ENCODE assay signal across 27 cellular contexts in the genomic region with DNA sequence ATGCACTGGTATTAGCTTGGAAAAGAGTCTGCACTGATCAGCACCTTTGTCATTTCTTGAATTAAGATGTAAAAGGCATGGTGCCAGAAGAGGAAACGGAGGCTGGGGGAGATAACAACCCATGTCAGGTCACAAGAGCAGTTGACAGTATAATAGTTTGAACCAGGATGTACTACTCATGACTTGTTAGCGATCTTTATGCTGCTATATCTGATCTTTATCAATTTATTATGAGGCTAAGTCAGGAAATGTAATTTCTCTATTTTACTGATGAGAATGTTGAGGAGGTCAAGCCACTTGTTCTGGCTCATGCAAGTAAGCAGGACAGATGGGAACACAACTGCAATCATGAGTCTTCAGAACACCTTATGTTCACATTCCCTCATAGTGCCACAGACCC.
"Had no signal": no experiment of that assay in that cellular context is flagged by ENCODE, and none has a peak within 500 bp of the region (broad histone marks: within the 10 kb centered on the region; RNA-seq: fewer than 3 reads in every experiment).

No MANE protein-coding gene starts in this region.

- H3K27ac ChIP-seq: esophagus muscularis mucosa, foreskin keratinocyte, gastroesophageal sphincter, hepatocyte, neural progenitor cell, prostate gland, right atrium auricular region, testis, transverse colon, upper lobe of right lung, uterus had no signal

- H3K9ac ChIP-seq: neural progenitor cell had no signal

- H3K27me3 ChIP-seq: esophagus muscularis mucosa, foreskin keratinocyte, gastroesophageal sphincter, heart left ventricle, hepatocyte, neural progenitor cell, right atrium auricular region, testis, transverse colon, upper lobe of right lung, uterus had no signal

- H3K79me2 ChIP-seq: hepatocyte had no signal

- H3K4me3 Mint-ChIP-seq: endodermal cell; naive thymus-derived CD4-positive, alpha-beta T cell; nephron; neural progenitor cell; stimulated activated effector memory CD8-positive, alpha-beta T cell treated with anti-CD3 and anti-CD28 coated beads, Interleukin-12 subunit alpha, Interleukin-12 subunit beta, amount 100 ng/mL, for 72 hours had no signal

- H3K27ac Mint-ChIP-seq: endodermal cell; naive thymus-derived CD4-positive, alpha-beta T cell; neural progenitor cell; stimulated activated effector memory CD8-positive, alpha-beta T cell treated with anti-CD3 and anti-CD28 coated beads, Interleukin-12 subunit alpha, Interleukin-12 subunit beta, amount 100 ng/mL, for 72 hours had no signal

- H2AFZ ChIP-seq: hepatocyte, neural progenitor cell had no signal

- ATAC-seq: foreskin keratinocyte; gastroesophageal sphincter; heart left ventricle; left lobe of liver; naive thymus-derived CD4-positive, alpha-beta T cell; sciatic nerve; stimulated activated effector memory CD8-positive, alpha-beta T cell treated with anti-CD3 and anti-CD28 coated beads, Interleukin-12 subunit alpha, Interleukin-12 subunit beta, amount 100 ng/mL, for 72 hours had no signal

- H3K4me1 ChIP-seq: foreskin keratinocyte, neural progenitor cell, prostate gland, right atrium auricular region had no signal

- H3K36me3 ChIP-seq: esophagus muscularis mucosa, gastroesophageal sphincter, neural progenitor cell, prostate gland, right atrium auricular region, transverse colon, upper lobe of right lung, uterus had no signal

- H3K4me3 ChIP-seq: esophagus muscularis mucosa, gastroesophageal sphincter, heart left ventricle, hepatocyte, neural progenitor cell, prostate gland, right atrium auricular region, testis, transverse colon, upper lobe of right lung, uterus had no signal

- DNase-seq: effector CD8-positive, alpha-beta T cell; endodermal cell; foreskin keratinocyte; heart left ventricle; kidney; mesendoderm; midbrain; naive thymus-derived CD4-positive, alpha-beta T cell; stimulated activated CD4-positive, alpha-beta T cell treated with anti-CD3 and anti-CD28 coated beads, Interleukin-2, amount 100 ng/mL, for 24 hours; stimulated activated CD4-positive, alpha-beta T cell treated with anti-CD3 and anti-CD28 coated beads, Interleukin-4, amount 100 ng/mL, for 24 hours; stimulated activated naive CD4-positive, alpha-beta T cell treated with Interleukin-2 at 50 U/mL for 16 hours; substantia nigra; testis; transverse colon; upper lobe of right lung; uterus had no signal

- H3K9me3 ChIP-seq: esophagus muscularis mucosa, gastroesophageal sphincter, heart left ventricle, prostate gland, right atrium auricular region, testis, transverse colon, upper lobe of right lung, uterus had no signal

- H3K27me3 Mint-ChIP-seq: naive thymus-derived CD4-positive, alpha-beta T cell had no signal

- FAIRE-seq: colon, kidney had no signal

- H3K4me2 ChIP-seq: hepatocyte, neural progenitor cell had no signal

- H3K4me1 Mint-ChIP-seq: stimulated activated effector memory CD8-positive, alpha-beta T cell treated with anti-CD3 and anti-CD28 coated beads, Interleukin-12 subunit alpha, Interleukin-12 subunit beta, amount 100 ng/mL, for 72 hours had no signal
